ENCODE assay signal across 9 cellular contexts in the genomic region with DNA sequence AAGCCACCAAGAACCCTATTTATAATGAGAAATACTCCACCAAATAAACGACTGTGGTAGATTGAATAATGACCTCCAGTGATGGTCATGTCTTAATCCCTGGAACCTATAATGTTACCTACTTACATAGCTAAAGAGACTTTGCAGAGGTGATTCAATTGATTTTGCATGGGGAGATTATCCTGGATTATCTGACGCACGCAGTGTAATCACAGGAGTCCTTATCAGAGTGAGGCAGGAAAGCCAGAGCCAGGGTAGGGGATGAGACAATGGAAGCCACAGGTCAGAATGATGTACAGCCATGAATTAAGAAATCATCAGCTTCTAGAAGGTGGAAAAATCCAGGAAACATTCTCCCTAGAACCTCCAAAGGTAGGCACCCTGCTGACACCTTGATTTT.
"Had no signal": no experiment of that assay in that cellular context is flagged by ENCODE, and none has a peak within 500 bp of the region (broad histone marks: within the 10 kb centered on the region; RNA-seq: fewer than 3 reads in every experiment).

No MANE protein-coding gene starts in this region.

- H3K4me1 ChIP-seq: HAP-1 had no signal

- DNase-seq: GM23248, GOT3, H7, HFFc6 had no signal

- H3K9me3 Mint-ChIP-seq: IgD-negative memory B cell had no signal

- H3K4me3 ChIP-seq: GM23248, HAP-1 had no signal

- H3K36me3 ChIP-seq: HAP-1 had no signal

- H3K4me1 Mint-ChIP-seq: IgD-negative memory B cell had no signal

- H2AFZ ChIP-seq: GM23248 had no signal

- H3K9ac ChIP-seq: GM23248 had no signal

- ATAC-seq: HCT116, HepG2 had no signal

- H3K27ac ChIP-seq: GM23248, HL-60 had no signal

- H3K27ac Mint-ChIP-seq: HFFc6, IgD-negative memory B cell had no signal

- H3K9me3 ChIP-seq: HAP-1 had no signal

- H3K4me3 Mint-ChIP-seq: HFFc6, IgD-negative memory B cell had no signal
